21 cellular contexts compared by ENCODE assay signal in genomic region chr4:83178029-83178428, GRCh38.
DNase-seq lines count a peak whose midpoint lies in the region; ATAC-seq and TF ChIP-seq lines count a peak whose summit lies in the region.
"Had no signal": no experiment of that assay in that cellular context is flagged by ENCODE, and none has a peak within 500 bp of the region (broad histone marks: within the 10 kb centered on the region; RNA-seq: fewer than 3 reads in every experiment).

No MANE protein-coding gene starts in this region.

- H3K27me3 ChIP-seq in Loucy (ENCODE audit: insufficient read depth, low read length, poor library complexity, severe bottlenecking) = no peaks in the 10 kb centered on the region
- H3K27me3 ChIP-seq: tibial nerve had no signal

- no peaks in the 10 kb centered on the region for H3K79me2 ChIP-seq in Loucy (ENCODE audit: insufficient read depth, low read length)

- H3K9me3 Mint-ChIP-seq in type B pancreatic cell = no peaks in the 10 kb centered on the region
- H3K9me3 Mint-ChIP-seq: dendritic cell treated with granulocyte-macrophage colony-stimulating factor and Interleukin-4, amounts not matched to agents 40 ng/mL and 50 ng/mL, for 4 days had no signal

- H3K4me2 ChIP-seq in Loucy (ENCODE audit: low read depth, low read length, poor library complexity, severe bottlenecking) = no peak overlapping the region
- H3K4me2 ChIP-seq: SK-N-SH had no signal

- no peak overlapping the region for H3K9ac ChIP-seq in Loucy (ENCODE audit: low read depth, low read length, poor library complexity, severe bottlenecking)
- H3K9ac ChIP-seq: SK-N-SH had no signal

- H3K9me2 ChIP-seq in Loucy (replicated peaks; ENCODE audit: low read depth, low read length) = no peaks in the 10 kb centered on the region
- H3K9me2 ChIP-seq: SK-N-SH had no signal

- no peaks in the 10 kb centered on the region for H3K36me3 ChIP-seq in Loucy (ENCODE audit: insufficient read depth, low read length)
- H3K36me3 ChIP-seq: tibial nerve, WERI-Rb-1 had no signal

- 0 out of 2 replicates have a peak overlapping the region, but pooled peaks have one; percentile 49 for H2AFZ ChIP-seq in Loucy (ENCODE audit: low read length)

- peak; percentile 47 for DNase-seq in GM13976 (ENCODE audit: low spot score)
- no peak for DNase-seq in type B pancreatic cell (ENCODE audit: extremely low spot score, unreplicated experiment)
- no peak for DNase-seq in NCI-H446 treated with DMSO at 0.1 percent for 48 hours (lab: John Stamatoyannopoulos, UW)
- DNase-seq: activated T-cell treated with anti-CD3 and anti-CD28 coated beads for 4 hours; amniotic stem cell; DMS 273 treated with DMSO at 0.1 percent for 48 hours; hippocampal formation; KG1; NCI-H2107; NCI-H524 treated with DMSO at 0.1 percent for 48 hours; SK-N-SH; stimulated activated naive CD8-positive, alpha-beta T cell treated with anti-CD3 and anti-CD28 coated beads, Interleukin-15, Interleukin-2, amounts not matched to agents 100 U/mL and 50 U/mL, for 24 hours; WERI-Rb-1 had no signal

- no peak overlapping the region for H3K27ac Mint-ChIP-seq in type B pancreatic cell
- H3K27ac Mint-ChIP-seq: dendritic cell treated with granulocyte-macrophage colony-stimulating factor and Interleukin-4, amounts not matched to agents 40 ng/mL and 50 ng/mL, for 4 days had no signal

- H3K4me1 ChIP-seq in Loucy (ENCODE audit: insufficient read depth, low read length, poor library complexity, severe bottlenecking) = no peaks in the 10 kb centered on the region
- H3K4me1 ChIP-seq: tibial nerve had no signal

- peak; percentile 32 for ATAC-seq in GM19463 (IDR thresholded peaks at IDR 0.05; ENCODE audit: unreplicated experiment)
- peak; percentile 44 for ATAC-seq in HG02884 (IDR thresholded peaks at IDR 0.05; ENCODE audit: unreplicated experiment)
- ATAC-seq in GM21576 (IDR thresholded peaks at IDR 0.05; ENCODE audit: unreplicated experiment) = no peak
- no peak for ATAC-seq in GM21786 (IDR thresholded peaks at IDR 0.05; ENCODE audit: unreplicated experiment)
- ATAC-seq: stimulated activated naive CD8-positive, alpha-beta T cell treated with anti-CD3 and anti-CD28 coated beads, Interleukin-15, Interleukin-2, amounts not matched to agents 100 U/mL and 50 U/mL, for 24 hours had no signal

- TF ChIP-seq CTCF in GM13976 (IDR thresholded peaks at IDR 0.05; ENCODE audit: borderline replicate concordance, control extremely low read depth, extremely low read depth, insufficient read depth, missing control alignments) = no peak
- TF ChIP-seq CTCF in Loucy (conservative IDR thresholded peaks at IDR 0.05; ENCODE audit: low read length) = no peak
- no peak for TF ChIP-seq CTCF in type B pancreatic cell (conservative IDR thresholded peaks at IDR 0.05)

- no peaks in the 10 kb centered on the region for H3F3A ChIP-seq in Loucy (ENCODE audit: low read depth)

- H3K4me3 ChIP-seq in Loucy (ENCODE audit: low read length, poor library complexity, severe bottlenecking) = no peak overlapping the region
- H3K4me3 ChIP-seq: skin epidermis, tibial nerve had no signal

- no peak overlapping the region for H3K4me3 Mint-ChIP-seq in type B pancreatic cell
- H3K4me3 Mint-ChIP-seq: dendritic cell treated with granulocyte-macrophage colony-stimulating factor and Interleukin-4, amounts not matched to agents 40 ng/mL and 50 ng/mL, for 4 days had no signal

- H3K27me3 Mint-ChIP-seq in type B pancreatic cell = no peaks in the 10 kb centered on the region

- no peaks in the 10 kb centered on the region for H4K20me1 ChIP-seq in Loucy (ENCODE audit: insufficient read depth, low read length, poor library complexity, severe bottlenecking)

- in situ Hi-C loops in GM13976 (cut with MboI; ENCODE audit: low sequenced_read_pairs, unreplicated experiment) = no loop called here

- no peaks in the 10 kb centered on the region for H3K4me1 Mint-ChIP-seq in type B pancreatic cell (ENCODE audit: unreplicated experiment)

- H3K36me3 Mint-ChIP-seq in type B pancreatic cell = no peaks in the 10 kb centered on the region

- H3K9me3 ChIP-seq in Loucy (ENCODE audit: insufficient read depth, low read depth, low read length) = no peaks in the 10 kb centered on the region
- H3K9me3 ChIP-seq: SK-N-SH, tibial nerve had no signal

Comparison
In these comparisons a context has a peak if more than half of its experiments do, and no peak if none do; other contexts are left out.
1. ATAC-seq: peak in GM19463 (single experiment) and HG02884 (single experiment); none in GM21576 (single experiment) and GM21786 (single experiment).